In the genomic region with DNA sequence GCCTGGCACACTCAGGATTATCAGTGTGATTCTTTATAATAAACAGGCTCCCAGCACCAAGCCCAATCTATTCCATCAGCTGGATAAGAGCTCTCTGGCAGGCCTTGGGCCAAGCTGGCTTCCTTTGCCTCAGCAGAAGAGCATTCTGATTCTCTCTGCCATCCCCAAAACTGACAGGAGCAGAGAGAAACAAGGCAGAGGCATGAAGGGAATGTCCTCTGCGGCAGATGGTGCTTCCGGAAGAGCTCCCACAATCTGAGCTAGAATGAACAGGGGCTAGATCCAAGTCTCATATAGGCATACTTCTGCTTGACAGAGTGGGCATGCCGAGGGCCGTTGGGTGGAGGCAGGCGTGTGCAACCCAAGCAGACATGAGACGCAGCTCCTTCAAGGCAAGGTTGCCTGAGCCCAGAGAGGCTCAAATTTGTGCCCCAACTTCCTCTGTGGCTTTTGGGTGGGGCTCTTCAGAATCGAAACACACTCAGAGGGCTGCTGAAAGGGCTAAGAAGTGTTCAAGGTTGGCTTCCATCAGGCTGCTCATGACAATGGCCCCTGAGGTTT, we compare ENCODE assay signal across 8 cellular contexts. TPM values are rescaled to one million over a fixed set of nuclear protein-coding genes. Genes with fewer than 3 reads are reported as not detected.
DNase-seq lines count a peak whose midpoint lies in the region; ATAC-seq and TF ChIP-seq lines count a peak whose summit lies in the region.

No MANE protein-coding gene starts in this region.

- peaks cover 18% of the 10 kb centered on the region for H3K36me3 ChIP-seq in GM23248 (ENCODE audit: low read depth)
- peaks cover 37 to 39% of the 10 kb centered on the region in 2 donors for H3K36me3 ChIP-seq in ascending aorta
- no peaks in the 10 kb centered on the region for H3K36me3 ChIP-seq in parathyroid adenoma (ENCODE audit: control insufficient read depth, insufficient read depth, low read length)
- H3K36me3 ChIP-seq in aorta (ENCODE audit: control insufficient read depth in 1 of 2, insufficient read depth in 2 of 2, low read length in 1 of 2): no peaks in the 10 kb centered on the region

- no peaks in the 10 kb centered on the region for H3K27me3 ChIP-seq in GM23248 (replicated peaks; ENCODE audit: insufficient read depth)
- H3K27me3 ChIP-seq in ascending aorta: no peaks in the 10 kb centered on the region
- no peaks in the 10 kb centered on the region for H3K27me3 ChIP-seq in parathyroid adenoma (ENCODE audit: control insufficient read depth, insufficient read depth, low read length)
- no peaks in the 10 kb centered on the region for H3K27me3 ChIP-seq in aorta (ENCODE audit: control insufficient read depth in 1 of 2, insufficient read depth in 2 of 2, low read length in 1 of 2)

- H3K4me1 ChIP-seq in GM23248 (ENCODE audit: insufficient read depth) (peaks cover 75% of the 10 kb centered on the region), ascending aorta (peaks cover 14 to 43% of the 10 kb centered on the region in 2 donors), parathyroid adenoma (peaks cover 27% of the 10 kb centered on the region), aorta (ENCODE audit: control insufficient read depth in 1 of 2, insufficient read depth in 2 of 2, low read length in 2 of 2) (no peaks in the 10 kb centered on the region)

- 5 to 9% methylated on average over 7 of the region's 7 CpGs for WGBS in GM23248 (ENCODE audit: low coverage in 1 of 2, low lambda C conversion rate in 2 of 2, missing lambda C conversion rate in 2 of 2), 2 experiments
- WGBS in aorta, 2 donors: 69 to 71% methylated on average over 7 of the region's 7 CpGs

- H3K4me3 ChIP-seq in GM23248 (peak overlapping the region; percentile 89), ascending aorta (no peak overlapping the region), parathyroid adenoma (ENCODE audit: low read depth, low read length) (no peak overlapping the region), aorta (ENCODE audit: low read length in 2 of 2) (no peak overlapping the region)

- H3K9me3 ChIP-seq in GM23248 (ENCODE audit: low read depth) (no peaks in the 10 kb centered on the region), ascending aorta (no peaks in the 10 kb centered on the region), parathyroid adenoma (ENCODE audit: control insufficient read depth, low read length) (no peaks in the 10 kb centered on the region), aorta (ENCODE audit: control insufficient read depth, low read length) (no peaks in the 10 kb centered on the region)

- H3K9me2 ChIP-seq in GM23248 (ENCODE audit: insufficient read depth): no peaks in the 10 kb centered on the region

- TF ChIP-seq CTCF in ascending aorta (IDR thresholded peaks at IDR 0.05) (no peak), parathyroid adenoma (IDR thresholded peaks at IDR 0.05) (no peak)

- ATAC-seq in GM18498 (IDR thresholded peaks at IDR 0.05; ENCODE audit: unreplicated experiment) (peak; percentile 67), aorta (ENCODE audit: low FRiP score) (no peak)

- H3F3A ChIP-seq in GM23248 (ENCODE audit: insufficient read depth): peaks cover 81% of the 10 kb centered on the region

- H3K9ac ChIP-seq in GM23248: peak overlapping the region; percentile 97
- no peak overlapping the region for H3K9ac ChIP-seq in parathyroid adenoma

- H2AFZ ChIP-seq in GM23248 (no peak overlapping the region), parathyroid adenoma (no peak overlapping the region)

- H3K27ac ChIP-seq in GM23248: peak overlapping the region; percentile 87
- peak overlapping the region; percentile 20 to 62 for H3K27ac ChIP-seq in ascending aorta
- no peak overlapping the region for H3K27ac ChIP-seq in parathyroid adenoma
- H3K27ac ChIP-seq in aorta (ENCODE audit: low read depth in 1 of 2, low read length in 2 of 2): peak overlapping the region in 1 of 2 donors; percentile 10

- in situ Hi-C loops in GM23248 (cut with MboI): no loop called here

- peaks cover 4% of the 10 kb centered on the region; the same call in 1 of the 2 replicates for H4K20me1 ChIP-seq in GM23248 (ENCODE audit: insufficient read depth)

- peak overlapping the region; percentile 98 for H3K4me2 ChIP-seq in GM23248 (ENCODE audit: unreplicated experiment)
- peak overlapping the region; percentile 39 for H3K4me2 ChIP-seq in parathyroid adenoma (ENCODE audit: low read length)

- intact Hi-C loops in ascending aorta (cut with DNase I): loop anchor here (10.0 kb wide), 2 partner anchors 468 to 718 kb away; a partner anchor contains a TSS
- intact Hi-C loops in aorta (cut with DNase I): no loop called here

- DNase-seq in GM23248: peak; percentile 60
- peak; percentile 38 for DNase-seq in OCI-M1 (lab: John Stamatoyannopoulos, UW)
- no peak for DNase-seq in ascending aorta (ENCODE audit: low spot score in 2 of 2)
- no peak for DNase-seq in NCI-H2081 (lab: John Stamatoyannopoulos, UW)
- no peak for DNase-seq in aorta
- DNase-seq in HPDE6-E6E7 (ENCODE audit: extremely low spot score): no peak

- H3K79me2 ChIP-seq in GM23248 (ENCODE audit: insufficient read depth) (peaks cover 85% of the 10 kb centered on the region), parathyroid adenoma (no peaks in the 10 kb centered on the region)

RNA-seq across cellular contexts. Expression of a gene that starts 4.0 kb away (rescaled TPM):
- total RNA-seq in GM23248 (2014; rRNA removed; shearing (Covaris generic)): 214 and 223 TPM in 2 replicates
- polyA plus RNA-seq in GM23248 (2016; fragmentation: Nextera tagmentation; extraction: Ambion mirVana) (261 and 272 TPM in 2 replicates), aorta (100 to 1,000 TPM in 1 of 2 donors, 10 to 100 TPM in 1; 99.8 to 190 TPM)
- total RNA-seq in ascending aorta (178 TPM), aorta (100 to 1,000 TPM; 208 to 213 TPM)

RNA-seq across cellular contexts. Expression of a gene that starts 50.9 kb away (rescaled TPM):
- total RNA-seq in GM23248 (2014; rRNA removed; shearing (Covaris generic)): 0.25 TPM in 1 of 2 replicates, not detected in the other
- polyA plus RNA-seq in GM23248 (2016; fragmentation: Nextera tagmentation; extraction: Ambion mirVana): not detected in 2 replicates
- not detected for total RNA-seq in ascending aorta
- under 1 TPM in 1 of 2 donors, not detected in 1; 0.45 TPM for total RNA-seq in aorta
- 1 to 10 TPM in 1 of 2 donors, under 1 TPM in 1; 0.33 to 2.9 TPM for polyA plus RNA-seq in aorta

Comparison
In these comparisons a context has a peak if more than half of its experiments do, and no peak if none do; other contexts are left out.
1. DNase-seq: peak in GM23248 (single experiment) and OCI-M1 (single experiment); none in ascending aorta (0 of 2), NCI-H2081 (0 of 2), aorta (0 of 2) and HPDE6-E6E7 (single experiment).